Comparison of ENCODE assay signal across 14 cellular contexts in genomic region chr7:106720641-106721040, GRCh38. TPM values are rescaled to one million over a fixed set of nuclear protein-coding genes. Genes with fewer than 3 reads are reported as not detected.
DNase-seq lines count a peak whose midpoint lies in the region; ATAC-seq and TF ChIP-seq lines count a peak whose summit lies in the region.
"Had no signal": no experiment of that assay in that cellular context is flagged by ENCODE, and none has a peak within 500 bp of the region (broad histone marks: within the 10 kb centered on the region; RNA-seq: fewer than 3 reads in every experiment).

No MANE protein-coding gene starts in this region.

- no peak for ATAC-seq in activated CD8-positive, alpha-beta T cell treated with anti-CD3 and anti-CD28 coated beads for 36 hours
- no peak for ATAC-seq in activated CD8-positive, alpha-beta T cell treated with anti-CD3 and anti-CD28 coated beads, Interleukin-2, amount 10 ng/mL, durations not matched to agents 7 days and 5 days
- ATAC-seq in HG02870 (IDR thresholded peaks at IDR 0.05; ENCODE audit: unreplicated experiment): peak; percentile 68
- ATAC-seq in upper lobe of right lung: peak; percentile 22
- ATAC-seq in GM19467 (IDR thresholded peaks at IDR 0.05; ENCODE audit: unreplicated experiment): no peak
- ATAC-seq: gastroesophageal sphincter had no signal

- POLR2A ChIA-PET in activated CD8-positive, alpha-beta T cell treated with anti-CD3 and anti-CD28 coated beads for 36 hours (lab: Charles Lee): interaction anchor here (0.9 kb wide), 1 partner anchor 11 kb away, joined by 3 read pairs; no protein-coding TSS in a partner anchor
- POLR2A ChIA-PET in activated CD8-positive, alpha-beta T cell treated with anti-CD3 and anti-CD28 coated beads, Interleukin-2, amount 10 ng/mL, durations not matched to agents 7 days and 5 days (lab: Charles Lee): interaction anchor here (0.7 kb wide), 1 partner anchor 9 kb away, joined by 3 read pairs; no protein-coding TSS in a partner anchor

- no peak for TF ChIP-seq CTCF in activated CD8-positive, alpha-beta T cell treated with anti-CD3 and anti-CD28 coated beads for 36 hours (IDR thresholded peaks at IDR 0.05)
- TF ChIP-seq CTCF in MM.1S (IDR thresholded peaks at IDR 0.05; ENCODE audit: low read length) (no peak), upper lobe of right lung (IDR thresholded peaks at IDR 0.05) (no peak), GM13976 (IDR thresholded peaks at IDR 0.05; ENCODE audit: borderline replicate concordance, control extremely low read depth, extremely low read depth, insufficient read depth, missing control alignments) (no peak)

- no peaks in the 10 kb centered on the region for H3K79me2 ChIP-seq in MM.1S (ENCODE audit: low read length)

- H3F3A ChIP-seq in MM.1S (ENCODE audit: insufficient read depth, low read length): peaks cover 7% of the 10 kb centered on the region; the same call in 1 of the 2 replicates

- H3K4me1 ChIP-seq in MM.1S (ENCODE audit: low read length): peaks cover 38% of the 10 kb centered on the region
- H3K4me1 ChIP-seq in upper lobe of right lung: peaks cover 12% of the 10 kb centered on the region
- H3K4me1 ChIP-seq: gastroesophageal sphincter had no signal

- in situ Hi-C loops in GM13976 (cut with MboI; ENCODE audit: low sequenced_read_pairs, unreplicated experiment): no loop called here

- no peak overlapping the region for H3K9ac ChIP-seq in MM.1S (ENCODE audit: low read length)

- no peaks in the 10 kb centered on the region for H4K20me1 ChIP-seq in MM.1S (ENCODE audit: insufficient read depth, low read length)

- no peak for DNase-seq in activated CD8-positive, alpha-beta T cell treated with anti-CD3 and anti-CD28 coated beads for 36 hours
- DNase-seq in activated CD8-positive, alpha-beta T cell treated with anti-CD3 and anti-CD28 coated beads, Interleukin-2, amount 10 ng/mL, durations not matched to agents 7 days and 5 days: no peak
- no peak for DNase-seq in MM.1S
- DNase-seq in upper lobe of right lung: no peak
- no peak for DNase-seq in GM13976 (ENCODE audit: low spot score)
- no peak for DNase-seq in H4 (ENCODE audit: low spot score)
- DNase-seq: activated CD4-positive, alpha-beta T cell treated with anti-CD3 and anti-CD28 coated beads for 48 hours; islet precursor cell; Karpas-422; tibial artery had no signal

- intact Hi-C loops in activated CD8-positive, alpha-beta T cell treated with anti-CD3 and anti-CD28 coated beads for 36 hours (cut with micrococcal nuclease): no loop called here
- intact Hi-C loops in upper lobe of right lung (cut with DNase I): no loop called here

- no peaks in the 10 kb centered on the region for H3K9me2 ChIP-seq in MM.1S (replicated peaks; ENCODE audit: insufficient read depth, low read length)

- peak overlapping the region; percentile 32 for H2AFZ ChIP-seq in MM.1S (ENCODE audit: low read length)

- H3K27ac Mint-ChIP-seq in activated CD8-positive, alpha-beta T cell treated with anti-CD3 and anti-CD28 coated beads for 36 hours: peak overlapping the region; percentile 43
- H3K27ac Mint-ChIP-seq in activated CD8-positive, alpha-beta T cell treated with anti-CD3 and anti-CD28 coated beads, Interleukin-2, amount 10 ng/mL, durations not matched to agents 7 days and 5 days: no peak overlapping the region

- H3K4me3 ChIP-seq in MM.1S (ENCODE audit: low read length): no peak overlapping the region
- H3K4me3 ChIP-seq in upper lobe of right lung: no peak overlapping the region
- H3K4me3 ChIP-seq: gastroesophageal sphincter, right atrium auricular region, tibial artery had no signal

- H3K4me2 ChIP-seq in MM.1S (ENCODE audit: low read depth, low read length): no peak overlapping the region

- H3K36me3 ChIP-seq in MM.1S (replicated peaks; ENCODE audit: insufficient read depth, low read length): no peaks in the 10 kb centered on the region
- H3K36me3 ChIP-seq in upper lobe of right lung: no peaks in the 10 kb centered on the region
- H3K36me3 ChIP-seq: gastroesophageal sphincter, right atrium auricular region, tibial artery had no signal

- peak overlapping the region; percentile 12; the same call in 1 of the 2 replicates for H3K27ac ChIP-seq in MM.1S (ENCODE audit: low read length)
- H3K27ac ChIP-seq in upper lobe of right lung: no peak overlapping the region
- H3K27ac ChIP-seq: gastroesophageal sphincter, right atrium auricular region, tibial artery had no signal

- H3K9me3 Mint-ChIP-seq in activated CD8-positive, alpha-beta T cell treated with anti-CD3 and anti-CD28 coated beads for 36 hours: peaks cover 5% of the 10 kb centered on the region
- H3K9me3 Mint-ChIP-seq in activated CD8-positive, alpha-beta T cell treated with anti-CD3 and anti-CD28 coated beads, Interleukin-2, amount 10 ng/mL, durations not matched to agents 7 days and 5 days (ENCODE audit: insufficient read depth): no peaks in the 10 kb centered on the region

- H3K36me3 Mint-ChIP-seq in activated CD8-positive, alpha-beta T cell treated with anti-CD3 and anti-CD28 coated beads for 36 hours (ENCODE audit: low read depth): peaks cover 6% of the 10 kb centered on the region
- H3K36me3 Mint-ChIP-seq in activated CD8-positive, alpha-beta T cell treated with anti-CD3 and anti-CD28 coated beads, Interleukin-2, amount 10 ng/mL, durations not matched to agents 7 days and 5 days (ENCODE audit: low read depth): no peaks in the 10 kb centered on the region

- no peak overlapping the region for H3K4me3 Mint-ChIP-seq in activated CD8-positive, alpha-beta T cell treated with anti-CD3 and anti-CD28 coated beads for 36 hours
- H3K4me3 Mint-ChIP-seq in activated CD8-positive, alpha-beta T cell treated with anti-CD3 and anti-CD28 coated beads, Interleukin-2, amount 10 ng/mL, durations not matched to agents 7 days and 5 days: no peak overlapping the region

- CTCF ChIA-PET in activated CD8-positive, alpha-beta T cell treated with anti-CD3 and anti-CD28 coated beads for 36 hours (lab: Charles Lee): interaction anchor here (0.8 to 4.1 kb wide), 4 partner anchors 9 to 60 kb away, joined by 3 to 16 read pairs (median 8); partner anchors contain the start of gene CCDC71L
- CTCF ChIA-PET in activated CD8-positive, alpha-beta T cell treated with anti-CD3 and anti-CD28 coated beads, Interleukin-2, amount 10 ng/mL, durations not matched to agents 7 days and 5 days (lab: Charles Lee): interaction anchor here (1.4 to 1.9 kb wide), 2 partner anchors 16 to 60 kb away, joined by 5 to 10 read pairs; partner anchors contain the start of gene CCDC71L

- H3K9me3 ChIP-seq in MM.1S (replicated peaks; ENCODE audit: insufficient read depth, low read length) (no peaks in the 10 kb centered on the region), upper lobe of right lung (no peaks in the 10 kb centered on the region)
- H3K9me3 ChIP-seq: gastroesophageal sphincter, right atrium auricular region, tibial artery had no signal

- H3K27me3 ChIP-seq in MM.1S (replicated peaks; ENCODE audit: insufficient read depth, low read length) (no peaks in the 10 kb centered on the region), upper lobe of right lung (no peaks in the 10 kb centered on the region)
- H3K27me3 ChIP-seq: gastroesophageal sphincter, right atrium auricular region, tibial artery had no signal

- peaks cover 2% of the 10 kb centered on the region for H3K27me3 Mint-ChIP-seq in activated CD8-positive, alpha-beta T cell treated with anti-CD3 and anti-CD28 coated beads for 36 hours
- H3K27me3 Mint-ChIP-seq in activated CD8-positive, alpha-beta T cell treated with anti-CD3 and anti-CD28 coated beads, Interleukin-2, amount 10 ng/mL, durations not matched to agents 7 days and 5 days (ENCODE audit: low read depth): peaks cover 2% of the 10 kb centered on the region

- H3K4me1 Mint-ChIP-seq in activated CD8-positive, alpha-beta T cell treated with anti-CD3 and anti-CD28 coated beads for 36 hours (ENCODE audit: low read depth): peaks cover 17% of the 10 kb centered on the region
- H3K4me1 Mint-ChIP-seq in activated CD8-positive, alpha-beta T cell treated with anti-CD3 and anti-CD28 coated beads, Interleukin-2, amount 10 ng/mL, durations not matched to agents 7 days and 5 days (ENCODE audit: low read depth): peaks cover 2% of the 10 kb centered on the region

RNA-seq across cellular contexts. Expression of gene CCDC71L, which starts 59.7 kb away (rescaled TPM):
- total RNA-seq in activated CD8-positive, alpha-beta T cell treated with anti-CD3 and anti-CD28 coated beads for 36 hours: 10 to 100 TPM; 18.2 to 20.9 TPM
- total RNA-seq in activated CD8-positive, alpha-beta T cell treated with anti-CD3 and anti-CD28 coated beads, Interleukin-2, amount 10 ng/mL, durations not matched to agents 7 days and 5 days: 10 to 100 TPM; 16.6 to 17.8 TPM
- 25.7 TPM for total RNA-seq in upper lobe of right lung
- total RNA-seq in H4 (2014; rRNA removed; shearing (Covaris generic)): 22.2 and 26.6 TPM in 2 replicates

Comparison
In these comparisons a context has a peak if more than half of its experiments do, and no peak if none do; other contexts are left out.
1. ATAC-seq: peak in HG02870 (single experiment) and upper lobe of right lung (single experiment); none in activated CD8-positive, alpha-beta T cell treated with anti-CD3 and anti-CD28 coated beads for 36 hours (single experiment), activated CD8-positive, alpha-beta T cell treated with anti-CD3 and anti-CD28 coated beads, Interleukin-2, amount 10 ng/mL, durations not matched to agents 7 days and 5 days (single experiment) and GM19467 (single experiment).